29 cellular contexts compared by ENCODE assay signal in the genomic region with DNA sequence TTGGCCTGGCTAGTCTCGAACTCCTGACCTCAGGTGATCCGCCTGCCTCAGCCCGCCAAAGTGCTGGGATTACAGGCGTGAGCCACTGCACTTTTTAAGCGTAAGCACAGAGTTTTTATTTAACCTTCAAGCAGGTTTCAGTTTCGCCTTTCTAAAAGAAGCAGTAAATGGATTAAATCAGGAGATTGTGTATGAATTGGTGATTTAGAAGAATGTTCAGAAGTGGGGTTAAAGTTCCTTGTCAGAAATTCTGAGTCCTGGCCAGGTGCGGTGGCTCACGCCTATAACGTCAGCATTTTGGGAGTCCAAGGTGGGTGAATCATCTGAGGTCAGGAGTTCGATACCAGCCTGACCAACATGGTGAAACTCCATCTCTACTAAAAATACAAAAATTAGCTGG. TPM values are rescaled to one million over a fixed set of nuclear protein-coding genes. Genes with fewer than 3 reads are reported as not detected.
DNase-seq lines count a peak whose midpoint lies in the region; ATAC-seq and TF ChIP-seq lines count a peak whose summit lies in the region.
"Had no signal": no experiment of that assay in that cellular context is flagged by ENCODE, and none has a peak within 500 bp of the region (broad histone marks: within the 10 kb centered on the region; RNA-seq: fewer than 3 reads in every experiment).

No MANE protein-coding gene starts in this region.

- H2BK5ac ChIP-seq in H9 (ENCODE audit: insufficient read length, low read length), result no peak overlapping the region

- H3K36me3 ChIP-seq in gastrocnemius medialis (peaks cover 0 to 20% of the 10 kb centered on the region in 2 donors), Karpas-422 (ENCODE audit: insufficient read depth, low read length) (peaks cover 35% of the 10 kb centered on the region; the same call in 1 of the 2 replicates)

- no peaks in the 10 kb centered on the region for H3K27me3 Mint-ChIP-seq in H9 (ENCODE audit: low read depth)
- H3K27me3 Mint-ChIP-seq: activated B cell treated with CpG ODN at 0.5 μM for 24 hours; effector memory CD8-positive, alpha-beta T cell; T-cell had no signal

- H3K9me3 Mint-ChIP-seq in H9, result no peaks in the 10 kb centered on the region
- H3K9me3 Mint-ChIP-seq: activated B cell treated with CpG ODN at 0.5 μM for 24 hours; activated T-cell treated with anti-CD3 and anti-CD28 coated beads, Interleukin-2, amount 50 U/mL, for 72 hours; effector memory CD8-positive, alpha-beta T cell; nephron progenitor cell; T-cell had no signal

- in situ Hi-C loops in gastrocnemius medialis (cut with MboI; ENCODE audit: low sequenced_read_pairs in 4 of 4), result no loop called here

- H3K9me2 ChIP-seq in Karpas-422 (replicated peaks; ENCODE audit: insufficient read depth, low read length), result no peaks in the 10 kb centered on the region

- peak overlapping the region in 2 of 3 experiments; percentile 36 to 44; a peak in 1 of 7 replicates for H3K27ac Mint-ChIP-seq in H9
- H3K27ac Mint-ChIP-seq: activated B cell treated with CpG ODN at 0.5 μM for 24 hours, nephron progenitor cell had no signal

- H3K4me1 ChIP-seq in H9 (ENCODE audit: insufficient read depth, low read length) (no peaks in the 10 kb centered on the region), gastrocnemius medialis (peaks cover 35 to 51% of the 10 kb centered on the region in 2 donors), Karpas-422 (ENCODE audit: low read length) (peaks cover 8% of the 10 kb centered on the region; the same call in 1 of the 2 replicates)
- H3K4me1 ChIP-seq: lower lobe of right lung, right atrium auricular region, SJCRH30 had no signal

- no peak overlapping the region for H2BK12ac ChIP-seq in H9 (ENCODE audit: insufficient read length, low read depth, low read length)

- no peak overlapping the region for H3K4ac ChIP-seq in H9 (ENCODE audit: low read depth, low read length)

- no peak overlapping the region for H2BK120ac ChIP-seq in H9 (ENCODE audit: low read depth, low read length, poor library complexity, severe bottlenecking)

- TF ChIP-seq POLR2A in gastrocnemius medialis (IDR thresholded peaks at IDR 0.05), result no peak

- no peak overlapping the region for H4K8ac ChIP-seq in H9 (replicated peaks; ENCODE audit: insufficient read length, low read depth, low read length)

- H3K23me2 ChIP-seq in H9 (ENCODE audit: insufficient read length, low read depth, low read length, poor library complexity, severe bottlenecking), result no peaks in the 10 kb centered on the region

- no peak overlapping the region for H3K18ac ChIP-seq in H9 (ENCODE audit: insufficient read length, low read depth, low read length)

- no peaks in the 10 kb centered on the region for H3K27me3 ChIP-seq in H9 (ENCODE audit: insufficient read depth, low read length)
- no peaks in the 10 kb centered on the region for H3K27me3 ChIP-seq in gastrocnemius medialis
- no peaks in the 10 kb centered on the region for H3K27me3 ChIP-seq in Karpas-422 (ENCODE audit: low read length)
- H3K27me3 ChIP-seq: BLaER1 treated with 17β-estradiol and CSF1 and Interleukin-3, amounts not matched to agents 10 nM and 100 nM; cardiac muscle cell; right atrium auricular region; SJCRH30; upper lobe of left lung had no signal

- no peak overlapping the region for H2BK15ac ChIP-seq in H9 (ENCODE audit: low read depth, low read length)

- no CpG with 5 or more reads among the region's 10 CpGs for WGBS in H9 (ENCODE audit: extremely low coverage, insufficient read length, low lambda C conversion rate)

- TF ChIP-seq CTCF in H9 (conservative IDR thresholded peaks at IDR 0.05) (no peak), gastrocnemius medialis (IDR thresholded peaks at IDR 0.05 in 4 of 5, conservative IDR thresholded peaks at IDR 0.05 in 1 of 5) (no peak)

- H3K4me1 Mint-ChIP-seq in H9, result peaks cover 8 to 12% of the 10 kb centered on the region in 2 experiments

- H3K14ac ChIP-seq in H9 (ENCODE audit: insufficient read depth, low read length), result no peak overlapping the region

- H3K56ac ChIP-seq in H9 (ENCODE audit: insufficient read length, low read depth, low read length), result no peak overlapping the region

- H4K91ac ChIP-seq in H9 (ENCODE audit: insufficient read length, low read depth, low read length), result no peak overlapping the region

- peaks cover 16% of the 10 kb centered on the region for H3K79me1 ChIP-seq in H9 (ENCODE audit: insufficient read depth, low read depth, low read length, poor library complexity, severe bottlenecking)

- H3K4me3 ChIP-seq in gastrocnemius medialis, result no peak overlapping the region
- H3K4me3 ChIP-seq in Karpas-422 (ENCODE audit: low read length), result no peak overlapping the region
- H3K4me3 ChIP-seq: BLaER1 treated with 17β-estradiol and CSF1 and Interleukin-3, amounts not matched to agents 10 nM and 100 nM; cardiac muscle cell; K562; lower lobe of right lung; right atrium auricular region; SJCRH30; upper lobe of left lung had no signal

- H3K36me3 Mint-ChIP-seq in H9 (ENCODE audit: insufficient read depth in 1 of 3, low read depth in 3 of 3), result peaks cover 30 to 52% (median 47%) of the 10 kb centered on the region in 3 experiments

- no peak for DNase-seq in H9
- DNase-seq in RPMI8226, result peak; percentile 70
- DNase-seq in gastrocnemius medialis, result no peak
- DNase-seq in SHP77 treated with DMSO at 0.1 percent for 48 hours (lab: John Stamatoyannopoulos, UW), result no peak
- no peak for DNase-seq in Karpas-422
- DNase-seq: activated B cell treated with CpG ODN at 0.5 μM for 24 hours; activated CD4-positive, alpha-beta T cell treated with anti-CD3 and anti-CD28 coated beads, Interleukin-2, amount 50 U/mL, for 1 hour; activated naive CD4-positive, alpha-beta T cell treated with Interleukin-2 at 50 U/mL for 16 hours; activated T-cell treated with anti-CD3 and anti-CD28 coated beads, Interleukin-2, amount 50 U/mL, for 72 hours; amygdala; cortex of kidney; effector memory CD8-positive, alpha-beta T cell; HCEC 1CT; kidney glomerular epithelial cell; lower lobe of right lung; NCI-H1436 treated with DMSO at 0.1 percent for 48 hours; NCI-H2107; NCI-H446; nephron progenitor cell; SJCRH30; stimulated activated CD4-positive, alpha-beta T cell treated with anti-CD3 and anti-CD28 coated beads, Interleukin-2, amount 100 ng/mL, for 48 hours; T-cell; upper lobe of left lung had no signal

- H3K4me2 ChIP-seq in H9 (ENCODE audit: insufficient read depth, insufficient read length, low read length) (no peak overlapping the region), Karpas-422 (ENCODE audit: low read depth, low read length, poor library complexity, severe bottlenecking) (no peak overlapping the region)
- H3K4me2 ChIP-seq: BLaER1 treated with 17β-estradiol and CSF1 and Interleukin-3, amounts not matched to agents 10 nM and 100 nM had no signal

- H3K9ac ChIP-seq in H9 (ENCODE audit: extremely low read depth, insufficient read length, low read length), result no peak overlapping the region
- H3K9ac ChIP-seq in Karpas-422 (ENCODE audit: low read length), result no peak overlapping the region
- H3K9ac ChIP-seq: BLaER1 treated with 17β-estradiol and CSF1 and Interleukin-3, amounts not matched to agents 10 nM and 100 nM had no signal

- H4K5ac ChIP-seq in H9 (ENCODE audit: insufficient read length, low read depth, low read length), result no peak overlapping the region

- H2AFZ ChIP-seq in H9 (ENCODE audit: low read length) (no peak overlapping the region), Karpas-422 (ENCODE audit: low read length) (no peak overlapping the region)

- ATAC-seq in esophagus mucosa, result peak; percentile 47
- no peak for ATAC-seq in gastrocnemius medialis
- ATAC-seq in SK-N-SH treated with all-trans-retinoic acid at 6 μM for 48 hours, result no peak
- ATAC-seq: activated T-cell treated with anti-CD3 and anti-CD28 coated beads, Interleukin-2, amount 50 U/mL, for 72 hours; effector memory CD8-positive, alpha-beta T cell; K562; lower lobe of right lung; T-cell had no signal

- no peak overlapping the region for H2AK5ac ChIP-seq in H9 (ENCODE audit: insufficient read length, low read length)

- peaks cover 52% of the 10 kb centered on the region; the same call in 1 of the 2 replicates for H3K79me2 ChIP-seq in H9 (ENCODE audit: insufficient read depth, low read length)
- H3K79me2 ChIP-seq in Karpas-422 (ENCODE audit: low read length), result peaks cover 99% of the 10 kb centered on the region

- H3K23ac ChIP-seq in H9 (ENCODE audit: insufficient read length, low read depth, low read length), result no peak overlapping the region

- H3T11ph ChIP-seq in H9 (ENCODE audit: low read length), result no peak overlapping the region

- no peak overlapping the region for H2BK20ac ChIP-seq in H9 (ENCODE audit: low read depth, low read length, poor library complexity, severe bottlenecking)

- intact Hi-C loops in gastrocnemius medialis (cut with DNase I; ENCODE audit: low total_unique reads), result no loop called here

- H3K9me3 ChIP-seq in H9 (ENCODE audit: control insufficient read depth, low read depth, low read length) (no peaks in the 10 kb centered on the region), gastrocnemius medialis (no peaks in the 10 kb centered on the region), Karpas-422 (ENCODE audit: low read length) (no peaks in the 10 kb centered on the region)
- H3K9me3 ChIP-seq: BLaER1 treated with 17β-estradiol and CSF1 and Interleukin-3, amounts not matched to agents 10 nM and 100 nM; lower lobe of right lung; right atrium auricular region; SJCRH30; upper lobe of left lung had no signal

- no peak overlapping the region for H3K4me3 Mint-ChIP-seq in H9
- H3K4me3 Mint-ChIP-seq: activated B cell treated with CpG ODN at 0.5 μM for 24 hours; activated T-cell treated with anti-CD3 and anti-CD28 coated beads, Interleukin-2, amount 50 U/mL, for 72 hours; effector memory CD8-positive, alpha-beta T cell; nephron progenitor cell; T-cell had no signal

- H4K20me1 ChIP-seq in H9 (ENCODE audit: control insufficient read depth, insufficient read depth, insufficient read length) (no peaks in the 10 kb centered on the region), Karpas-422 (ENCODE audit: insufficient read depth, low read depth, low read length) (peaks cover 45% of the 10 kb centered on the region)

- no peak overlapping the region for H3K27ac ChIP-seq in H9 (ENCODE audit: insufficient read length, low read depth, low read length)
- peak overlapping the region in 3 of 4 donors; percentile 6 to 30 (median 10) for H3K27ac ChIP-seq in gastrocnemius medialis
- no peak overlapping the region for H3K27ac ChIP-seq in Karpas-422 (ENCODE audit: low read length)
- H3K27ac ChIP-seq: BLaER1 treated with 17β-estradiol and CSF1 and Interleukin-3, amounts not matched to agents 10 nM and 100 nM; lower lobe of right lung; right atrium auricular region; SJCRH30; upper lobe of left lung had no signal

TF ChIP-seq in SK-N-SH treated with all-trans-retinoic acid at 6 μM for 48 hours, 23 proteins besides CTCF, POLR2A, EP300 and RAD21 (continues in another document):
- TF ChIP-seq BACH2 (CRISPR knock-in tag; IDR thresholded peaks at IDR 0.05; ENCODE audit: borderline replicate concordance) (no peak), CSDC2 (CRISPR knock-in tag; IDR thresholded peaks at IDR 0.05) (no peak), ZNF8 (CRISPR knock-in tag; IDR thresholded peaks at IDR 0.05) (no peak)

RNA-seq across cellular contexts. Expression of a gene that starts 12.2 kb away (rescaled TPM):
- total RNA-seq in H9 (2021), result 293 and 300 TPM in 2 replicates
- 107 TPM for total RNA-seq in esophagus mucosa
- 10 to 100 TPM; 62.6 to 96.4 (median 74.1) TPM for total RNA-seq in gastrocnemius medialis
- 72.2 and 122 TPM in 2 replicates for total RNA-seq in Karpas-422 (2014; rRNA removed; shearing (Covaris generic); ENCODE audit: low replicate concordance)

RNA-seq across cellular contexts. Expression of a gene that starts 37.6 kb away (rescaled TPM):
- total RNA-seq in H9 (2021), result 34.0 and 34.4 TPM in 2 replicates
- total RNA-seq in esophagus mucosa, result 20.1 TPM
- 10 to 100 TPM in 3 of 4 donors, 1 to 10 TPM in 1; 8.9 to 28.9 (median 18.5) TPM for total RNA-seq in gastrocnemius medialis
- total RNA-seq in Karpas-422 (2014; rRNA removed; shearing (Covaris generic); ENCODE audit: low replicate concordance), result 4.7 and 23.7 TPM in 2 replicates

Comparison
In these comparisons a context has a peak if more than half of its experiments do, and no peak if none do; other contexts are left out.
1. H3K27ac ChIP-seq: peak in gastrocnemius medialis (3 of 4); none in H9 (single experiment) and Karpas-422 (single experiment).